ENCODE assay signal across 13 cellular contexts in genomic region chr4:13328591-13328990, GRCh38.
DNase-seq lines count a peak whose midpoint lies in the region; TF ChIP-seq lines count a peak whose summit lies in the region.
"Had no signal": no experiment of that assay in that cellular context is flagged by ENCODE, and none has a peak within 500 bp of the region (broad histone marks: within the 10 kb centered on the region; RNA-seq: fewer than 3 reads in every experiment).

No MANE protein-coding gene starts in this region.

- DNase-seq in GM03348 (ENCODE audit: low spot score) (peak; percentile 35), M059J (ENCODE audit: low read depth) (peak; percentile 44), epithelial cell of prostate (ENCODE audit: low read depth, low spot score) (no peak), osteoblast (ENCODE audit: insufficient read length, low spot score, missing footprints) (peak; percentile 26), NCI-H526 treated with DMSO at 0.1 percent for 48 hours (lab: John Stamatoyannopoulos, UW) (no peak), T-helper 2 cell (no peak)
- no peak for DNase-seq in stimulated activated naive CD4-positive, alpha-beta T cell treated with Interleukin-2 at 50 U/mL for 16 hours (lab: John Stamatoyannopoulos, UW)
- DNase-seq: NCI-H1436; NCI-H2081; NCI-H69; NK-92 treated with Interleukin-12 subunit alpha and Interleukin-12 subunit beta, amount 100 ng/mL, for 24 hours; OCI-M1 had no signal

- no peak for TF ChIP-seq CTCF in osteoblast (IDR thresholded peaks at IDR 0.05; ENCODE audit: extremely low read depth, low read depth, low read length)

- H3K27me3 ChIP-seq in osteoblast (ENCODE audit: insufficient read depth, low read length): no peaks in the 10 kb centered on the region
- H3K27me3 ChIP-seq: BLaER1 treated with 17β-estradiol and CSF1 and Interleukin-3, amounts not matched to agents 10 nM and 100 nM had no signal

- H3K4me3 ChIP-seq in osteoblast (ENCODE audit: insufficient read depth, low read length): no peak overlapping the region
- H3K4me3 ChIP-seq: BLaER1 treated with 17β-estradiol and CSF1 and Interleukin-3, amounts not matched to agents 10 nM and 100 nM had no signal

- H4K20me1 ChIP-seq in osteoblast (ENCODE audit: insufficient read depth, low read length): no peaks in the 10 kb centered on the region
- H4K20me1 ChIP-seq: BLaER1 treated with 17β-estradiol and CSF1 and Interleukin-3, amounts not matched to agents 10 nM and 100 nM had no signal

- H3K27ac ChIP-seq in epithelial cell of prostate: peak overlapping the region; percentile 49
- no peak overlapping the region for H3K27ac ChIP-seq in osteoblast (ENCODE audit: low read depth, low read length)
- H3K27ac ChIP-seq: BLaER1 treated with 17β-estradiol and CSF1 and Interleukin-3, amounts not matched to agents 10 nM and 100 nM had no signal

- no peak overlapping the region for H2AFZ ChIP-seq in osteoblast (ENCODE audit: low read length)

- no peaks in the 10 kb centered on the region for H3K36me3 ChIP-seq in osteoblast (ENCODE audit: insufficient read depth, low read length)

- no peaks in the 10 kb centered on the region for H3K79me2 ChIP-seq in osteoblast (ENCODE audit: insufficient read depth, low read length)

- H3K9me3 ChIP-seq in osteoblast (ENCODE audit: low read depth, low read length): no peaks in the 10 kb centered on the region

- no peak overlapping the region for H3K4me2 ChIP-seq in osteoblast (ENCODE audit: insufficient read depth, low read length)
- H3K4me2 ChIP-seq: BLaER1 treated with 17β-estradiol and CSF1 and Interleukin-3, amounts not matched to agents 10 nM and 100 nM had no signal

- H3K4me1 ChIP-seq in osteoblast (ENCODE audit: insufficient read depth, low read length): peaks cover 15% of the 10 kb centered on the region
- H3K4me1 ChIP-seq: BLaER1 treated with 17β-estradiol and CSF1 and Interleukin-3, amounts not matched to agents 10 nM and 100 nM had no signal

Comparison
In these comparisons a context has a peak if more than half of its experiments do, and no peak if none do; other contexts are left out.
1. DNase-seq: peak in GM03348 (single experiment), M059J (single experiment) and osteoblast (single experiment); none in epithelial cell of prostate (single experiment), NCI-H526 treated with DMSO at 0.1 percent for 48 hours (single experiment), T-helper 2 cell (0 of 5) and stimulated activated naive CD4-positive, alpha-beta T cell treated with Interleukin-2 at 50 U/mL for 16 hours (single experiment).